Comparison of ENCODE assay signal across 1 cellular context in the genomic region with DNA sequence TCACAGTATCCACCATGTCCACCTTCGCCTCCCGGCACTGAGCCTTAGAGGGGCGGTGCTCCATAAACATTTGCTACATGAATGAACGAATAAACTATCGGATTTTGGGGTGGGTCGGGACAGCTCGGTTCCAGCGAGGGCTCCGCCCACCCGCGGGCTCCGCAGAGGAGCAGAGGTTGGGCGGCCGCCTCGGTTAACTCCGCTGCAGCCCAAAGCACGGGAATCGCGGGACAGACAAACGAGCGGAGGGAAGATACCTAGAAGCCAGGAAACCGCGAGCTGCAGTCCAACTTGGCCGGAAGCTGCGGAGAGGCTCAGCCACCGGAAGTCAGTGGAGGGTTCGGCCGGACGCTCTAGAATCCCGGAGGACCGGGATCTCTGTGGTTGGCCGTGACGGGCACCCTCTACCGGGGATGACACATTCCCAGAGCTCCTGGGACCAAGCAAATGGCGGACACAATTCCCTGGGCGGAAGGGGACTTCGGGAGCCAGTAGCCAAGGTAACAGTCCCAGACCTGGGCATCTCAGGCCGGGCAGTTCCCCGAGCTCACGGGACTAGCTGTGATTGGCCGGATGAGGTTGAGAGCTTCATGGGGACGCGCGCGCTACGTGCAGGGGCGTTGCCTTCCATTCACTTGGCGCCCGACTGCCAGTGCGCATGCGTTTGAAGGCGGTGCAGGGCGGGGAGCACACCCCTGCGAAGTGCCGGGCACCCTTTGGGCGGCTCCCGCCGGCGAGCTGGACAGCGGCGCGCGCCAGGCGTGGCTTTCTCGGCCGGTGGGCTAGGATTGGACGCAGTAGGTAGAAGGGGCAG.
A peak's percentile ranks its signal among the peaks of the same experiment; 100 is the strongest.
TF ChIP-seq lines count a peak whose summit lies in the region.

No MANE protein-coding gene starts in this region.

TF ChIP-seq in HepG2, 621 proteins besides CTCF, POLR2A, EP300 and RAD21 (continued from another document and continues in another):
- TF ChIP-seq FUBP1 (CRISPR knock-in tag; IDR thresholded peaks at IDR 0.05; ENCODE audit: borderline replicate concordance): no peak
- no peak for TF ChIP-seq CREB3 (CRISPR knock-in tag; IDR thresholded peaks at IDR 0.05)
- TF ChIP-seq PRDM15 (CRISPR knock-in tag; IDR thresholded peaks at IDR 0.05): no peak
- no peak for TF ChIP-seq ZNF207 (IDR thresholded peaks at IDR 0.05; ENCODE audit: borderline replicate concordance)
- no peak for TF ChIP-seq ZKSCAN5 (CRISPR knock-in tag; IDR thresholded peaks at IDR 0.05)
- TF ChIP-seq, protein P1, sequence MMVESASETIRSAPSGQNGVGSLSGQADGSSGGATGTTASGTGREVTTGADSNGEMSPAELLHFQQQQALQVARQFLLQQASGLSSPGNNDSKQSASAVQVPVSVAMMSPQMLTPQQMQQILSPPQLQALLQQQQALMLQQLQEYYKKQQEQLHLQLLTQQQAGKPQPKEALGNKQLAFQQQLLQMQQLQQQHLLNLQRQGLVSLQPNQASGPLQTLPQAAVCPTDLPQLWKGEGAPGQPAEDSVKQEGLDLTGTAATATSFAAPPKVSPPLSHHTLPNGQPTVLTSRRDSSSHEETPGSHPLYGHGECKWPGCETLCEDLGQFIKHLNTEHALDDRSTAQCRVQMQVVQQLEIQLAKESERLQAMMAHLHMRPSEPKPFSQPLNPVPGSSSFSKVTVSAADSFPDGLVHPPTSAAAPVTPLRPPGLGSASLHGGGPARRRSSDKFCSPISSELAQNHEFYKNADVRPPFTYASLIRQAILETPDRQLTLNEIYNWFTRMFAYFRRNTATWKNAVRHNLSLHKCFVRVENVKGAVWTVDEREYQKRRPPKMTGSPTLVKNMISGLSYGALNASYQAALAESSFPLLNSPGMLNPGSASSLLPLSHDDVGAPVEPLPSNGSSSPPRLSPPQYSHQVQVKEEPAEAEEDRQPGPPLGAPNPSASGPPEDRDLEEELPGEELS (CRISPR knock-in tag; IDR thresholded peaks at IDR 0.05): no peak
- TF ChIP-seq PPARG (CRISPR knock-in tag; conservative IDR thresholded peaks at IDR 0.05): no peak
- TF ChIP-seq ZNF431 (CRISPR knock-in tag; IDR thresholded peaks at IDR 0.05; ENCODE audit: borderline replicate concordance, low read depth): no peak
- peak; percentile 98 for TF ChIP-seq GABPB1 (CRISPR knock-in tag; IDR thresholded peaks at IDR 0.05)
- no peak for TF ChIP-seq HDAC1 (CRISPR knock-in tag; IDR thresholded peaks at IDR 0.05)
- no peak; the same call in 1 of the 2 replicates for TF ChIP-seq BRD4 (CRISPR knock-in tag; IDR thresholded peaks at IDR 0.05)
- TF ChIP-seq ZNF335 (CRISPR knock-in tag; IDR thresholded peaks at IDR 0.05): no peak
- peak; percentile 67; the same call in 1 of the 2 replicates for TF ChIP-seq MNT (IDR thresholded peaks at IDR 0.05)
- TF ChIP-seq AHDC1 (CRISPR knock-in tag; IDR thresholded peaks at IDR 0.05; ENCODE audit: borderline replicate concordance): 0 out of 2 replicates have a peak, but pooled peaks have one; percentile 38
- peak; percentile 80; the same call in 1 of the 2 replicates for TF ChIP-seq ZNF563 (CRISPR knock-in tag; IDR thresholded peaks at IDR 0.05)
- no peak for TF ChIP-seq ATRX (CRISPR knock-in tag; IDR thresholded peaks at IDR 0.05; ENCODE audit: borderline replicate concordance)
- 0 out of 2 replicates have a peak, but pooled peaks have one; percentile 38 for TF ChIP-seq ZBTB7B (CRISPR knock-in tag; IDR thresholded peaks at IDR 0.05)
- TF ChIP-seq ZNF552 (CRISPR knock-in tag; IDR thresholded peaks at IDR 0.05; ENCODE audit: borderline replicate concordance): no peak; the same call in 1 of the 2 replicates
- TF ChIP-seq TBP (CRISPR knock-in tag; IDR thresholded peaks at IDR 0.05): no peak
- TF ChIP-seq ZNF143 (CRISPR knock-in tag; IDR thresholded peaks at IDR 0.05): peak; percentile 67
- TF ChIP-seq ZNF546 (CRISPR knock-in tag; conservative IDR thresholded peaks at IDR 0.05): no peak
- no peak for TF ChIP-seq HNRNPUL1 (IDR thresholded peaks at IDR 0.05; ENCODE audit: low read depth, low read length)
- peak; percentile 84 for TF ChIP-seq ZNF598 (CRISPR knock-in tag; IDR thresholded peaks at IDR 0.05; ENCODE audit: borderline replicate concordance)
- TF ChIP-seq, protein P2, sequence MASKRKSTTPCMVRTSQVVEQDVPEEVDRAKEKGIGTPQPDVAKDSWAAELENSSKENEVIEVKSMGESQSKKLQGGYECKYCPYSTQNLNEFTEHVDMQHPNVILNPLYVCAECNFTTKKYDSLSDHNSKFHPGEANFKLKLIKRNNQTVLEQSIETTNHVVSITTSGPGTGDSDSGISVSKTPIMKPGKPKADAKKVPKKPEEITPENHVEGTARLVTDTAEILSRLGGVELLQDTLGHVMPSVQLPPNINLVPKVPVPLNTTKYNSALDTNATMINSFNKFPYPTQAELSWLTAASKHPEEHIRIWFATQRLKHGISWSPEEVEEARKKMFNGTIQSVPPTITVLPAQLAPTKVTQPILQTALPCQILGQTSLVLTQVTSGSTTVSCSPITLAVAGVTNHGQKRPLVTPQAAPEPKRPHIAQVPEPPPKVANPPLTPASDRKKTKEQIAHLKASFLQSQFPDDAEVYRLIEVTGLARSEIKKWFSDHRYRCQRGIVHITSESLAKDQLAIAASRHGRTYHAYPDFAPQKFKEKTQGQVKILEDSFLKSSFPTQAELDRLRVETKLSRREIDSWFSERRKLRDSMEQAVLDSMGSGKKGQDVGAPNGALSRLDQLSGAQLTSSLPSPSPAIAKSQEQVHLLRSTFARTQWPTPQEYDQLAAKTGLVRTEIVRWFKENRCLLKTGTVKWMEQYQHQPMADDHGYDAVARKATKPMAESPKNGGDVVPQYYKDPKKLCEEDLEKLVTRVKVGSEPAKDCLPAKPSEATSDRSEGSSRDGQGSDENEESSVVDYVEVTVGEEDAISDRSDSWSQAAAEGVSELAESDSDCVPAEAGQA (IDR thresholded peaks at IDR 0.05; ENCODE audit: low read depth): peak; percentile 52; the same call in 1 of the 2 replicates
- TF ChIP-seq, protein P2 (CRISPR knock-in tag; IDR thresholded peaks at IDR 0.05; ENCODE audit: borderline replicate concordance): peak; percentile 93
- no peak for TF ChIP-seq ZNF256 (CRISPR knock-in tag; conservative IDR thresholded peaks at IDR 0.05)
- no peak for TF ChIP-seq MBD4 (IDR thresholded peaks at IDR 0.05; ENCODE audit: borderline replicate concordance, low read length)
- TF ChIP-seq HES4 (CRISPR knock-in tag; IDR thresholded peaks at IDR 0.05; ENCODE audit: borderline replicate concordance): peak; percentile 75
- TF ChIP-seq, protein P3, sequence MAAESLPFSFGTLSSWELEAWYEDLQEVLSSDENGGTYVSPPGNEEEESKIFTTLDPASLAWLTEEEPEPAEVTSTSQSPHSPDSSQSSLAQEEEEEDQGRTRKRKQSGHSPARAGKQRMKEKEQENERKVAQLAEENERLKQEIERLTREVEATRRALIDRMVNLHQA (CRISPR knock-in tag; IDR thresholded peaks at IDR 0.05): no peak
